In genomic region chr5:173893192-173893561, GRCh38 we compare ENCODE assay signal across 15 cellular contexts. TPM values are rescaled to one million over a fixed set of nuclear protein-coding genes. Genes with fewer than 3 reads are reported as not detected.
DNase-seq lines count a peak whose midpoint lies in the region; ATAC-seq, FAIRE-seq and TF ChIP-seq lines count a peak whose summit lies in the region.
"Had no signal": no experiment of that assay in that cellular context is flagged by ENCODE, and none has a peak within 500 bp of the region (broad histone marks: within the 10 kb centered on the region; RNA-seq: fewer than 3 reads in every experiment).

No MANE protein-coding gene starts in this region.

- ATAC-seq in right cardiac atrium (no peak), T-cell (replicated peaks in 1 of 4) (no peak), GM18907 (IDR thresholded peaks at IDR 0.05; ENCODE audit: unreplicated experiment) (no peak)
- ATAC-seq: foreskin keratinocyte had no signal

- no peak for FAIRE-seq in astrocyte (lab: Jason Lieb, UNC)

- peak overlapping the region; percentile 64 for H3K4me3 ChIP-seq in astrocyte (ENCODE audit: insufficient read depth, low read depth, low read length)
- peak overlapping the region; percentile 86 for H3K4me3 ChIP-seq in right cardiac atrium (ENCODE audit: low read length)
- peak overlapping the region; percentile 73 for H3K4me3 ChIP-seq in smooth muscle cell

- no peaks in the 10 kb centered on the region for H3K9me3 ChIP-seq in astrocyte (ENCODE audit: insufficient read depth, low read depth, low read length)
- no peaks in the 10 kb centered on the region for H3K9me3 ChIP-seq in right cardiac atrium (ENCODE audit: control insufficient read depth, low read length)
- no peaks in the 10 kb centered on the region for H3K9me3 ChIP-seq in smooth muscle cell (replicated peaks; ENCODE audit: low read depth)
- H3K9me3 ChIP-seq: ovary had no signal

- H3K9ac ChIP-seq in astrocyte (ENCODE audit: low read length) (no peak overlapping the region), smooth muscle cell (ENCODE audit: low read depth) (no peak overlapping the region)

- H4K20me1 ChIP-seq in astrocyte (ENCODE audit: insufficient read depth, low read length) (peaks cover 57% of the 10 kb centered on the region), smooth muscle cell (ENCODE audit: low read depth) (peaks cover 83% of the 10 kb centered on the region)

- H3K4me1 Mint-ChIP-seq in HFFc6 (ENCODE audit: low read depth) (peaks cover 53% of the 10 kb centered on the region), astrocyte (ENCODE audit: low read depth, unreplicated experiment) (peaks cover 3% of the 10 kb centered on the region), nephron progenitor cell (peaks cover 44% of the 10 kb centered on the region), T-cell (peaks cover 61 to 66% (median 63%) of the 10 kb centered on the region in 3 donors)

- WGBS in right cardiac atrium = 77% methylated on average over 2 of the region's 2 CpGs
- 87% methylated on average over 2 of the region's 2 CpGs for WGBS in smooth muscle cell (ENCODE audit: low lambda C conversion rate)

- POLR2A ChIA-PET in T-cell (lab: Charles Lee) = interaction anchor here in 1 of 2 donors (1.3 kb wide), 1 partner anchor 8 kb away, joined by 6 read pairs; no protein-coding TSS in a partner anchor

- H3K27ac Mint-ChIP-seq in HFFc6 (no peak overlapping the region), astrocyte (ENCODE audit: unreplicated experiment) (no peak overlapping the region), nephron progenitor cell (no peak overlapping the region), T-cell (no peak overlapping the region)
- H3K27ac Mint-ChIP-seq: activated CD4-positive, alpha-beta T cell treated with anti-CD3 and anti-CD28 coated beads, Interleukin-2, amount 10 ng/mL, durations not matched to agents 24 days and 14 days; stimulated activated naive CD8-positive, alpha-beta T cell treated with anti-CD3 and anti-CD28 coated beads, Interleukin-15, Interleukin-2, amounts not matched to agents 100 ng/mL and 50 ng/mL, for 24 hours had no signal

- H2AFZ ChIP-seq in astrocyte (ENCODE audit: low read depth, low read length) (no peak overlapping the region), smooth muscle cell (ENCODE audit: low read depth) (no peak overlapping the region)

- H3K9me3 Mint-ChIP-seq in HFFc6 = no peaks in the 10 kb centered on the region
- H3K9me3 Mint-ChIP-seq in astrocyte (ENCODE audit: unreplicated experiment) = no peaks in the 10 kb centered on the region
- H3K9me3 Mint-ChIP-seq in nephron progenitor cell = no peaks in the 10 kb centered on the region
- H3K9me3 Mint-ChIP-seq in T-cell = no peaks in the 10 kb centered on the region
- H3K9me3 Mint-ChIP-seq: activated CD4-positive, alpha-beta T cell treated with anti-CD3 and anti-CD28 coated beads, Interleukin-2, amount 10 ng/mL, durations not matched to agents 24 days and 14 days; stimulated activated naive CD8-positive, alpha-beta T cell treated with anti-CD3 and anti-CD28 coated beads, Interleukin-15, Interleukin-2, amounts not matched to agents 100 ng/mL and 50 ng/mL, for 24 hours had no signal

- H3K4me1 ChIP-seq in astrocyte (ENCODE audit: insufficient read depth, low read length) = peaks cover 9% of the 10 kb centered on the region
- peaks cover 6% of the 10 kb centered on the region for H3K4me1 ChIP-seq in right cardiac atrium (ENCODE audit: control insufficient read depth, insufficient read depth, low read length)
- peaks cover 32% of the 10 kb centered on the region for H3K4me1 ChIP-seq in smooth muscle cell (ENCODE audit: low read depth)

- peaks cover 98% of the 10 kb centered on the region for H3K79me2 ChIP-seq in astrocyte (ENCODE audit: insufficient read depth, low read length)
- peaks cover 99% of the 10 kb centered on the region for H3K79me2 ChIP-seq in smooth muscle cell (ENCODE audit: low read depth)

- H3F3A ChIP-seq in smooth muscle cell (ENCODE audit: low read depth) = no peaks in the 10 kb centered on the region

- H3K4me3 Mint-ChIP-seq in HFFc6 (peak overlapping the region; percentile 90), astrocyte (ENCODE audit: unreplicated experiment) (peak overlapping the region; percentile 82), nephron progenitor cell (no peak overlapping the region), T-cell (peak overlapping the region in 1 of 3 donors; percentile 65)

- TF ChIP-seq CTCF in HFFc6 (IDR thresholded peaks at IDR 0.05) = no peak
- TF ChIP-seq CTCF in astrocyte (IDR thresholded peaks at IDR 0.05; ENCODE audit: insufficient read depth, low read depth, low read length) = no peak
- TF ChIP-seq CTCF in smooth muscle cell (IDR thresholded peaks at IDR 0.05; ENCODE audit: borderline replicate concordance, insufficient read depth, poor library complexity, severe bottlenecking) = no peak
- no peak for TF ChIP-seq CTCF in nephron progenitor cell (IDR thresholded peaks at IDR 0.05)

- H3K36me3 ChIP-seq in astrocyte (ENCODE audit: insufficient read depth, low read length) (no peaks in the 10 kb centered on the region), smooth muscle cell (ENCODE audit: low read depth) (no peaks in the 10 kb centered on the region)
- H3K36me3 ChIP-seq: ovary had no signal

- intact Hi-C loops in right cardiac atrium (cut with DNase I) = loop anchor here (10.0 kb wide), 3 partner anchors 62 to 278 kb away; partner anchors contain the start of gene BOD1 (in 1 of the 4)

- H3K27ac ChIP-seq in astrocyte (ENCODE audit: low read depth, low read length) (no peak overlapping the region), right cardiac atrium (ENCODE audit: low read length) (no peak overlapping the region), smooth muscle cell (ENCODE audit: low read depth) (no peak overlapping the region)
- H3K27ac ChIP-seq: foreskin keratinocyte, ovary had no signal

- H3K36me3 Mint-ChIP-seq in HFFc6 (ENCODE audit: low read depth) (peaks cover 6% of the 10 kb centered on the region; the same call in 1 of the 2 replicates), astrocyte (ENCODE audit: low read depth, unreplicated experiment) (no peaks in the 10 kb centered on the region), nephron progenitor cell (ENCODE audit: low read depth) (no peaks in the 10 kb centered on the region), T-cell (peaks cover 4% of the 10 kb centered on the region)

- H3K27me3 Mint-ChIP-seq in HFFc6 (ENCODE audit: insufficient read depth) (no peaks in the 10 kb centered on the region), astrocyte (ENCODE audit: low read depth, unreplicated experiment) (no peaks in the 10 kb centered on the region), nephron progenitor cell (ENCODE audit: low read depth, poor library complexity) (peaks cover 25% of the 10 kb centered on the region), T-cell (no peaks in the 10 kb centered on the region)
- H3K27me3 Mint-ChIP-seq: activated CD4-positive, alpha-beta T cell treated with anti-CD3 and anti-CD28 coated beads, Interleukin-2, amount 10 ng/mL, durations not matched to agents 24 days and 14 days; stimulated activated naive CD8-positive, alpha-beta T cell treated with anti-CD3 and anti-CD28 coated beads, Interleukin-15, Interleukin-2, amounts not matched to agents 100 ng/mL and 50 ng/mL, for 24 hours had no signal

- no peak for DNase-seq in HFFc6
- no peak for DNase-seq in astrocyte (ENCODE audit: low read depth)
- no peak for DNase-seq in right cardiac atrium
- no peak for DNase-seq in smooth muscle cell (lab: John Stamatoyannopoulos, UW; ENCODE audit: unreplicated experiment)
- DNase-seq in activated gamma-delta T cell treated with Interleukin-2 at 50 U/mL for 16 hours = no peak
- DNase-seq in nephron progenitor cell = no peak
- DNase-seq in T-cell = no peak
- DNase-seq: activated CD4-positive, alpha-beta T cell treated with anti-CD3 and anti-CD28 coated beads, Interleukin-2, amount 10 ng/mL, durations not matched to agents 24 days and 14 days; foreskin keratinocyte; NCI-H1092 treated with DMSO at 0.1 percent for 48 hours; NCI-H526 treated with DMSO at 0.1 percent for 48 hours; ovary; stimulated activated CD4-positive, alpha-beta T cell treated with anti-CD3 and anti-CD28 coated beads, Interleukin-4, amount 100 ng/mL, for 1 hour had no signal

- no peaks in the 10 kb centered on the region for H3K27me3 ChIP-seq in astrocyte (ENCODE audit: insufficient read depth, low read length)
- H3K27me3 ChIP-seq in right cardiac atrium (ENCODE audit: control insufficient read depth, insufficient read depth) = no peaks in the 10 kb centered on the region
- H3K27me3 ChIP-seq in smooth muscle cell (ENCODE audit: low read depth) = no peaks in the 10 kb centered on the region
- H3K27me3 ChIP-seq: foreskin keratinocyte, ovary had no signal

- CTCF ChIA-PET in T-cell (lab: Charles Lee) = interaction anchor here in 1 of 2 donors (1.7 kb wide), 1 partner anchor 32 kb away, joined by 4 read pairs; no protein-coding TSS in a partner anchor

- peak overlapping the region; percentile 94 for H3K4me2 ChIP-seq in astrocyte (ENCODE audit: low read length)
- H3K4me2 ChIP-seq in smooth muscle cell = peak overlapping the region; percentile 85

RNA-seq across cellular contexts. Expression of gene CPEB4, which starts 5.0 kb away (rescaled TPM):
- total RNA-seq in HFFc6 (2021; fragmentation: NEBNext Ultra II Directional; extraction: Animal tissue kit (Norgen Biotek cat#: 25700)) = 10 to 100 TPM; 19.5 to 25.9 (median 22.3) TPM
- total RNA-seq in astrocyte = 37.2 and 40.6 TPM in 2 replicates
- total RNA-seq in right cardiac atrium = 100 to 1,000 TPM in 2 of 4 donors, 10 to 100 TPM in 2; 92.4 to 152 (median 98.8) TPM
- 23.9 TPM for polyA plus RNA-seq in right cardiac atrium
- total RNA-seq in smooth muscle cell = 30.7 and 38.5 TPM in 2 replicates
- polyA plus RNA-seq in smooth muscle cell = 5.1 and 8.0 TPM in 2 replicates
- 10 to 100 TPM; 13.8 to 25.9 (median 14.9) TPM for total RNA-seq in T-cell
